In the genomic region with DNA sequence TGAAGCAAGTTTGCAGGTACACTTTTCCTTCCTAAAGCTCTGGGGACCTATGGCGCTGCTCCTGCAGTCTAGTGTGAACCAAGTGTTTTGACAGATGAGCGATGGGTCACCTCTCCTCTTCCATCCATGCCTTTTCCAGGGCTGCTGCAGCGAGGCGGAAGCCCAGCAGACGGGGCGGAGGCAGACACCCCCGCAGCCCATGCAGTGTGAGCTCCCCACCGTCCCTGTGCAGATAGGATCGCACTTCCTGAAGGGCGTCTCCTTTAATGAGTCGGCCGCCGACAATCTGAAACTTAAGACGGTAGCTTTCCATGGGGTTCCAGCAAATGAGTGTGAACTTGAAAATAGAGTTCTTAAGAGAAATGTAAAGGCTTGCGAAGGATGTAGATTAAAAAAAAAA, we compare ENCODE assay signal across 2 cellular contexts.
TF ChIP-seq lines count a peak whose summit lies in the region.

No MANE protein-coding gene starts in this region.

TF ChIP-seq in IMR-90, 13 proteins besides CTCF, POLR2A, EP300 and RAD21:
- TF ChIP-seq RCOR1 (IDR thresholded peaks at IDR 0.05; ENCODE audit: insufficient replicate concordance, low read length) (no peak), NFE2L2 (IDR thresholded peaks at IDR 0.05; ENCODE audit: low read depth, low read length) (no peak), MXI1 (IDR thresholded peaks at IDR 0.05; ENCODE audit: borderline replicate concordance, low read depth, low read length) (no peak)
TF ChIP-seq in IMR-90: peak in this region for 0.

TF ChIP-seq in K562, 482 proteins besides CTCF, POLR2A, EP300 and RAD21 (continues in another document):
- peak; percentile 69; the same call in 1 of the 2 replicates for TF ChIP-seq TRIM28 (IDR thresholded peaks at IDR 0.05)
- TF ChIP-seq RFX7 (CRISPR knock-in tag; IDR thresholded peaks at IDR 0.05), result no peak
- TF ChIP-seq, protein P1, sequence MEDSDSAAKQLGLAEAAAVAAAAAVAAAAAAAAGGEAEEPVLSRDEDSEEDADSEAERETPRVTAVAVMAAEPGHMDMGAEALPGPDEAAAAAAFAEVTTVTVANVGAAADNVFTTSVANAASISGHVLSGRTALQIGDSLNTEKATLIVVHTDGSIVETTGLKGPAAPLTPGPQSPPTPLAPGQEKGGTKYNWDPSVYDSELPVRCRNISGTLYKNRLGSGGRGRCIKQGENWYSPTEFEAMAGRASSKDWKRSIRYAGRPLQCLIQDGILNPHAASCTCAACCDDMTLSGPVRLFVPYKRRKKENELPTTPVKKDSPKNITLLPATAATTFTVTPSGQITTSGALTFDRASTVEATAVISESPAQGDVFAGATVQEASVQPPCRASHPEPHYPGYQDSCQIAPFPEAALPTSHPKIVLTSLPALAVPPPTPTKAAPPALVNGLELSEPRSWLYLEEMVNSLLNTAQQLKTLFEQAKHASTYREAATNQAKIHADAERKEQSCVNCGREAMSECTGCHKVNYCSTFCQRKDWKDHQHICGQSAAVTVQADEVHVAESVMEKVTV (CRISPR knock-in tag; IDR thresholded peaks at IDR 0.05), result no peak
- TF ChIP-seq NELFE (IDR thresholded peaks at IDR 0.05; ENCODE audit: insufficient read depth, insufficient read length), result no peak
- peak; percentile 42 to 43; a peak in 3 of 4 replicates for TF ChIP-seq NRF1 (conservative IDR thresholded peaks at IDR 0.05 in 1 of 2, IDR thresholded peaks at IDR 0.05 in 1 of 2)
- no peak for TF ChIP-seq FOS (IDR thresholded peaks at IDR 0.05; ENCODE audit: extremely low read depth, insufficient read length)
- no peak; a peak in 1 of 4 replicates for TF ChIP-seq ARNT (IDR thresholded peaks at IDR 0.05)
- TF ChIP-seq ASH1L (IDR thresholded peaks at IDR 0.05; ENCODE audit: borderline replicate concordance, low read depth, partially characterized antibody), result no peak
- no peak for TF ChIP-seq ZNF707 (CRISPR knock-in tag; conservative IDR thresholded peaks at IDR 0.05)
- TF ChIP-seq ZNF212 (CRISPR knock-in tag; IDR thresholded peaks at IDR 0.05), result no peak
- TF ChIP-seq ZNF644 (tag; IDR thresholded peaks at IDR 0.05; ENCODE audit: low read depth), result no peak
- peak in 1 of 2 experiments; percentile 80; a peak in 2 of 4 replicates for TF ChIP-seq HDAC1 (IDR thresholded peaks at IDR 0.05)
- no peak for TF ChIP-seq SLC30A9 (CRISPR knock-in tag; IDR thresholded peaks at IDR 0.05)
- no peak for TF ChIP-seq RHOXF2B (CRISPR knock-in tag; conservative IDR thresholded peaks at IDR 0.05)
- TF ChIP-seq NEUROD1 (IDR thresholded peaks at IDR 0.05; ENCODE audit: borderline replicate concordance, low read depth, low read length, partially characterized antibody), result peak; percentile 81
- no peak for TF ChIP-seq NFYB (IDR thresholded peaks at IDR 0.05; ENCODE audit: extremely low read depth, insufficient read length)
- no peak for TF ChIP-seq ZNF121 (CRISPR knock-in tag; conservative IDR thresholded peaks at IDR 0.05)
- peak; percentile 79; the same call in 1 of the 2 replicates for TF ChIP-seq ATF7 (IDR thresholded peaks at IDR 0.05)
- TF ChIP-seq POLR3A (IDR thresholded peaks at IDR 0.05; ENCODE audit: borderline replicate concordance, extremely low read depth, insufficient read depth, insufficient read length), result no peak
- peak; percentile 7 to 64; a peak in 1 of 4 replicates for TF ChIP-seq KDM1A (IDR thresholded peaks at IDR 0.05)
- no peak for TF ChIP-seq ZSCAN32 (CRISPR knock-in tag; IDR thresholded peaks at IDR 0.05)
- TF ChIP-seq SMARCC2 (IDR thresholded peaks at IDR 0.05; ENCODE audit: low read depth), result 0 out of 2 replicates have a peak, but pooled peaks have one; percentile 38
- TF ChIP-seq ARID1B (IDR thresholded peaks at IDR 0.05), result peak; percentile 72
- TF ChIP-seq, protein P2, sequence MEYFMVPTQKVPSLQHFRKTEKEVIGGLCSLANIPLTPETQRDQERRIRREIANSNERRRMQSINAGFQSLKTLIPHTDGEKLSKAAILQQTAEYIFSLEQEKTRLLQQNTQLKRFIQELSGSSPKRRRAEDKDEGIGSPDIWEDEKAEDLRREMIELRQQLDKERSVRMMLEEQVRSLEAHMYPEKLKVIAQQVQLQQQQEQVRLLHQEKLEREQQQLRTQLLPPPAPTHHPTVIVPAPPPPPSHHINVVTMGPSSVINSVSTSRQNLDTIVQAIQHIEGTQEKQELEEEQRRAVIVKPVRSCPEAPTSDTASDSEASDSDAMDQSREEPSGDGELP (CRISPR knock-in tag; IDR thresholded peaks at IDR 0.05; ENCODE audit: borderline replicate concordance), result peak; percentile 62; the same call in 1 of the 2 replicates
- no peak for TF ChIP-seq ZBED1 (IDR thresholded peaks at IDR 0.05)
- TF ChIP-seq JUNB (CRISPR knock-in tag; conservative IDR thresholded peaks at IDR 0.05), result no peak
- TF ChIP-seq, protein P3, sequence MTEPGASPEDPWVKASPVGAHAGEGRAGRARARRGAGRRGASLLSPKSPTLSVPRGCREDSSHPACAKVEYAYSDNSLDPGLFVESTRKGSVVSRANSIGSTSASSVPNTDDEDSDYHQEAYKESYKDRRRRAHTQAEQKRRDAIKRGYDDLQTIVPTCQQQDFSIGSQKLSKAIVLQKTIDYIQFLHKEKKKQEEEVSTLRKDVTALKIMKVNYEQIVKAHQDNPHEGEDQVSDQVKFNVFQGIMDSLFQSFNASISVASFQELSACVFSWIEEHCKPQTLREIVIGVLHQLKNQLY (CRISPR knock-in tag; conservative IDR thresholded peaks at IDR 0.05), result no peak
- TF ChIP-seq TBL1XR1 (IDR thresholded peaks at IDR 0.05; ENCODE audit: low read length in 2 of 2), result peak in 1 of 2 experiments; percentile 89; a peak in 2 of 4 replicates
- peak; percentile 98 for TF ChIP-seq EGR1 (conservative IDR thresholded peaks at IDR 0.05)
- TF ChIP-seq, protein P4, sequence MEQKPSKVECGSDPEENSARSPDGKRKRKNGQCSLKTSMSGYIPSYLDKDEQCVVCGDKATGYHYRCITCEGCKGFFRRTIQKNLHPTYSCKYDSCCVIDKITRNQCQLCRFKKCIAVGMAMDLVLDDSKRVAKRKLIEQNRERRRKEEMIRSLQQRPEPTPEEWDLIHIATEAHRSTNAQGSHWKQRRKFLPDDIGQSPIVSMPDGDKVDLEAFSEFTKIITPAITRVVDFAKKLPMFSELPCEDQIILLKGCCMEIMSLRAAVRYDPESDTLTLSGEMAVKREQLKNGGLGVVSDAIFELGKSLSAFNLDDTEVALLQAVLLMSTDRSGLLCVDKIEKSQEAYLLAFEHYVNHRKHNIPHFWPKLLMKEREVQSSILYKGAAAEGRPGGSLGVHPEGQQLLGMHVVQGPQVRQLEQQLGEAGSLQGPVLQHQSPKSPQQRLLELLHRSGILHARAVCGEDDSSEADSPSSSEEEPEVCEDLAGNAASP (IDR thresholded peaks at IDR 0.05), result no peak
- TF ChIP-seq ZNF124 (CRISPR knock-in tag; IDR thresholded peaks at IDR 0.05), result no peak
- TF ChIP-seq HEY1 (CRISPR knock-in tag; IDR thresholded peaks at IDR 0.05; ENCODE audit: borderline replicate concordance), result no peak
- no peak for TF ChIP-seq SMAD1 (IDR thresholded peaks at IDR 0.05; ENCODE audit: low read depth, low read length, partially characterized antibody)
- peak; percentile 78 for TF ChIP-seq SMARCA4 (IDR thresholded peaks at IDR 0.05)
- peak; percentile 66; the same call in 1 of the 2 replicates for TF ChIP-seq EP400 (IDR thresholded peaks at IDR 0.05)
- peak; percentile 77 for TF ChIP-seq NBN (IDR thresholded peaks at IDR 0.05; ENCODE audit: low read depth)
- TF ChIP-seq, protein P5, sequence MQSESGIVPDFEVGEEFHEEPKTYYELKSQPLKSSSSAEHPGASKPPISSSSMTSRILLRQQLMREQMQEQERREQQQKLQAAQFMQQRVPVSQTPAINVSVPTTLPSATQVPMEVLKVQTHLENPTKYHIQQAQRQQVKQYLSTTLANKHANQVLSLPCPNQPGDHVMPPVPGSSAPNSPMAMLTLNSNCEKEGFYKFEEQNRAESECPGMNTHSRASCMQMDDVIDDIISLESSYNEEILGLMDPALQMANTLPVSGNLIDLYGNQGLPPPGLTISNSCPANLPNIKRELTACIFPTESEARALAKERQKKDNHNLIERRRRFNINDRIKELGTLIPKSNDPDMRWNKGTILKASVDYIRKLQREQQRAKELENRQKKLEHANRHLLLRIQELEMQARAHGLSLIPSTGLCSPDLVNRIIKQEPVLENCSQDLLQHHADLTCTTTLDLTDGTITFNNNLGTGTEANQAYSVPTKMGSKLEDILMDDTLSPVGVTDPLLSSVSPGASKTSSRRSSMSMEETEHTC (IDR thresholded peaks at IDR 0.05), result no peak
- no peak for TF ChIP-seq TSC22D4 (tag; IDR thresholded peaks at IDR 0.05)
- 0 out of 4 replicates have a peak, but pooled peaks of 1 of the 2 experiments have one; percentile 33 for TF ChIP-seq FOXK2 (conservative IDR thresholded peaks at IDR 0.05 in 1 of 2, IDR thresholded peaks at IDR 0.05 in 1 of 2; ENCODE audit: low read depth in 2 of 2)
- TF ChIP-seq SRSF3 (IDR thresholded peaks at IDR 0.05; ENCODE audit: insufficient read depth, low read length), result no peak
- TF ChIP-seq, protein P6, sequence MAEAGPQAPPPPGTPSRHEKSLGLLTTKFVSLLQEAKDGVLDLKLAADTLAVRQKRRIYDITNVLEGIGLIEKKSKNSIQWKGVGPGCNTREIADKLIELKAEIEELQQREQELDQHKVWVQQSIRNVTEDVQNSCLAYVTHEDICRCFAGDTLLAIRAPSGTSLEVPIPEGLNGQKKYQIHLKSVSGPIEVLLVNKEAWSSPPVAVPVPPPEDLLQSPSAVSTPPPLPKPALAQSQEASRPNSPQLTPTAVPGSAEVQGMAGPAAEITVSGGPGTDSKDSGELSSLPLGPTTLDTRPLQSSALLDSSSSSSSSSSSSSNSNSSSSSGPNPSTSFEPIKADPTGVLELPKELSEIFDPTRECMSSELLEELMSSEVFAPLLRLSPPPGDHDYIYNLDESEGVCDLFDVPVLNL (CRISPR knock-in tag; IDR thresholded peaks at IDR 0.05; ENCODE audit: low read depth), result no peak
- peak; percentile 100 for TF ChIP-seq ETV5 (CRISPR knock-in tag; IDR thresholded peaks at IDR 0.05; ENCODE audit: low read depth)
- TF ChIP-seq ZC3H4 (CRISPR knock-in tag; IDR thresholded peaks at IDR 0.05; ENCODE audit: borderline replicate concordance), result no peak
- TF ChIP-seq, protein P7, sequence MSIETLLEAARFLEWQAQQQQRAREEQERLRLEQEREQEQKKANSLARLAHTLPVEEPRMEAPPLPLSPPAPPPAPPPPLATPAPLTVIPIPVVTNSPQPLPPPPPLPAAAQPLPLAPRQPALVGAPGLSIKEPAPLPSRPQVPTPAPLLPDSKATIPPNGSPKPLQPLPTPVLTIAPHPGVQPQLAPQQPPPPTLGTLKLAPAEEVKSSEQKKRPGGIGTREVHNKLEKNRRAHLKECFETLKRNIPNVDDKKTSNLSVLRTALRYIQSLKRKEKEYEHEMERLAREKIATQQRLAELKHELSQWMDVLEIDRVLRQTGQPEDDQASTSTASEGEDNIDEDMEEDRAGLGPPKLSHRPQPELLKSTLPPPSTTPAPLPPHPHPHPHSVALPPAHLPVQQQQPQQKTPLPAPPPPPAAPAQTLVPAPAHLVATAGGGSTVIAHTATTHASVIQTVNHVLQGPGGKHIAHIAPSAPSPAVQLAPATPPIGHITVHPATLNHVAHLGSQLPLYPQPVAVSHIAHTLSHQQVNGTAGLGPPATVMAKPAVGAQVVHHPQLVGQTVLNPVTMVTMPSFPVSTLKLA (conservative IDR thresholded peaks at IDR 0.05), result peak; percentile 39 to 83; a peak in 2 of 4 replicates
- 0 out of 2 replicates have a peak, but pooled peaks have one; percentile 27 for TF ChIP-seq RB1 (IDR thresholded peaks at IDR 0.05; ENCODE audit: low read depth)
- TF ChIP-seq FOSL1 (tag; conservative IDR thresholded peaks at IDR 0.05), result peak; percentile 48
- no peak for TF ChIP-seq ZNF24 (IDR thresholded peaks at IDR 0.05)
- peak; percentile 77 for TF ChIP-seq JUND (IDR thresholded peaks at IDR 0.05; ENCODE audit: borderline replicate concordance, low read depth, low read length)
- TF ChIP-seq JUND (tag; IDR thresholded peaks at IDR 0.05; ENCODE audit: borderline replicate concordance, low read depth, low read length), result peak; percentile 39; the same call in 1 of the 3 replicates
- TF ChIP-seq ELF4 (CRISPR knock-in tag; IDR thresholded peaks at IDR 0.05), result peak; percentile 36; the same call in 1 of the 2 replicates
- TF ChIP-seq, protein P8, sequence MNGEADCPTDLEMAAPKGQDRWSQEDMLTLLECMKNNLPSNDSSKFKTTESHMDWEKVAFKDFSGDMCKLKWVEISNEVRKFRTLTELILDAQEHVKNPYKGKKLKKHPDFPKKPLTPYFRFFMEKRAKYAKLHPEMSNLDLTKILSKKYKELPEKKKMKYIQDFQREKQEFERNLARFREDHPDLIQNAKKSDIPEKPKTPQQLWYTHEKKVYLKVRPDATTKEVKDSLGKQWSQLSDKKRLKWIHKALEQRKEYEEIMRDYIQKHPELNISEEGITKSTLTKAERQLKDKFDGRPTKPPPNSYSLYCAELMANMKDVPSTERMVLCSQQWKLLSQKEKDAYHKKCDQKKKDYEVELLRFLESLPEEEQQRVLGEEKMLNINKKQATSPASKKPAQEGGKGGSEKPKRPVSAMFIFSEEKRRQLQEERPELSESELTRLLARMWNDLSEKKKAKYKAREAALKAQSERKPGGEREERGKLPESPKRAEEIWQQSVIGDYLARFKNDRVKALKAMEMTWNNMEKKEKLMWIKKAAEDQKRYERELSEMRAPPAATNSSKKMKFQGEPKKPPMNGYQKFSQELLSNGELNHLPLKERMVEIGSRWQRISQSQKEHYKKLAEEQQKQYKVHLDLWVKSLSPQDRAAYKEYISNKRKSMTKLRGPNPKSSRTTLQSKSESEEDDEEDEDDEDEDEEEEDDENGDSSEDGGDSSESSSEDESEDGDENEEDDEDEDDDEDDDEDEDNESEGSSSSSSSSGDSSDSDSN (IDR thresholded peaks at IDR 0.05; ENCODE audit: borderline replicate concordance in 1 of 2, low read depth in 2 of 2, low read length in 2 of 2), result peak in 1 of 2 experiments; percentile 74; a peak in 1 of 4 replicates
- no peak for TF ChIP-seq ZNF384 (IDR thresholded peaks at IDR 0.05; ENCODE audit: low read depth, low read length)
- TF ChIP-seq POLR2B (IDR thresholded peaks at IDR 0.05; ENCODE audit: low read depth, partially characterized antibody), result no peak
- TF ChIP-seq MTA2 (IDR thresholded peaks at IDR 0.05; ENCODE audit: low read depth), result no peak
- no peak for TF ChIP-seq PPARD (CRISPR knock-in tag; IDR thresholded peaks at IDR 0.05)
- TF ChIP-seq KLF6 (CRISPR knock-in tag; IDR thresholded peaks at IDR 0.05; ENCODE audit: borderline replicate concordance), result peak; percentile 56; the same call in 1 of the 2 replicates
- TF ChIP-seq MTF1 (CRISPR knock-in tag; IDR thresholded peaks at IDR 0.05; ENCODE audit: borderline replicate concordance), result no peak
- TF ChIP-seq CC2D1A (IDR thresholded peaks at IDR 0.05), result 0 out of 2 replicates have a peak, but pooled peaks have one; percentile 25
